8 cellular contexts compared by ENCODE assay signal in the genomic region with DNA sequence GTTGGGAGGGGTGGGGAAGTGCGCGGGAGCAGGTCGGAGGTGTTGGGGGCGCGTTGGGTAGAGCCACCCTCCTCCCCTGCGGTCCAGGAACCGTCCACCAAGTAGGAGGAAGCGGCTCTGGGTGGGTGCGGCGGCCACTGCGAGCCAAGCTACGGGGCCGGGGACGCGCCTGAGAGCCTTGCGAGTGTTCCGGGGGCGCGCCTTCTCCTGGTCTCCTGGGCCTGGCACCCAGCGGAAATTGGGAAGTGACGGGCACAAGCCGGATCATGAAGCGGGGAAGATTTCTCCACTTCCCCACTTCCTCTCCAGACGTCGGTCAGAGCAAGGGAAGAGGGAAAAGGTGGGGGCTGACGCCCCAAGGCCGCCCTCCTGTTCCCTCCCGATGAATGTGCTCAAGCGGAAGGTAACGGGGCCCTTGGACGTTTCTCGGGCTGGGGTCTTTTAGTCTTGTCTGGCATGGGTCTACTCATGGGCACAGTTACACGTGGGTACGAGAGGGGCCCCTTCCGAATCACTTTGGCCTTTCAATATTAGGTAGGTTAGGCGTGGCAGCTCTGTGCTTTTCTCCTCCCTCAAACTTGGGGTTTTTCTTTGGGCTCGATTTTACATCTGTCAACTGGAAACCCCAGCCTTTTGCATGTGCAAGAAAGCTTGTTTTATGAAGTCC. TPM values are rescaled to one million over a fixed set of nuclear protein-coding genes. Genes with fewer than 3 reads are reported as not detected.
A peak's percentile ranks its signal among the peaks of the same experiment; 100 is the strongest.
DNase-seq lines count a peak whose midpoint lies in the region; ATAC-seq lines count a peak whose summit lies in the region.

No MANE protein-coding gene starts in this region.

- H3K27ac Mint-ChIP-seq in immature natural killer cell, result peak overlapping the region; percentile 96 to 99 (median 98)
- H3K27ac Mint-ChIP-seq in stimulated activated naive CD8-positive, alpha-beta T cell treated with anti-CD3 and anti-CD28 coated beads, Interleukin-15, amount 100 ng/mL, for 72 hours, result peak overlapping the region; percentile 89 to 99

- peak; percentile 62 for DNase-seq in NCI-H1092 (lab: John Stamatoyannopoulos, UW)
- no peak for DNase-seq in NCI-H1092 treated with DMSO at 0.1 percent for 48 hours (lab: John Stamatoyannopoulos, UW)
- DNase-seq in Kasumi-1 (lab: John Stamatoyannopoulos, UW), result peak; percentile 69 to 71
- peak; percentile 41 for DNase-seq in amniotic epithelial cell (ENCODE audit: low read depth)
- no peak for DNase-seq in immature natural killer cell
- peak; percentile 18 to 35 for DNase-seq in stimulated activated naive CD8-positive, alpha-beta T cell treated with anti-CD3 and anti-CD28 coated beads, Interleukin-15, amount 100 ng/mL, for 72 hours

- H3K4me1 Mint-ChIP-seq in immature natural killer cell, result peaks cover 61 to 69% of the 10 kb centered on the region in 2 donors
- peaks cover 61% of the 10 kb centered on the region for H3K4me1 Mint-ChIP-seq in stimulated activated naive CD8-positive, alpha-beta T cell treated with anti-CD3 and anti-CD28 coated beads, Interleukin-15, amount 100 ng/mL, for 72 hours

- no peaks in the 10 kb centered on the region for H3K9me3 Mint-ChIP-seq in immature natural killer cell
- H3K9me3 Mint-ChIP-seq in stimulated activated naive CD8-positive, alpha-beta T cell treated with anti-CD3 and anti-CD28 coated beads, Interleukin-15, amount 100 ng/mL, for 72 hours, result no peaks in the 10 kb centered on the region

- peaks cover 14 to 30% (median 23%) of the 10 kb centered on the region in 3 donors for H3K27me3 Mint-ChIP-seq in immature natural killer cell (ENCODE audit: low read depth in 3 of 3)
- H3K27me3 Mint-ChIP-seq in stimulated activated naive CD8-positive, alpha-beta T cell treated with anti-CD3 and anti-CD28 coated beads, Interleukin-15, amount 100 ng/mL, for 72 hours, result no peaks in the 10 kb centered on the region

- H3K36me3 Mint-ChIP-seq in immature natural killer cell, result peaks cover 0 to 4% (median 0%) of the 10 kb centered on the region in 3 donors

- peak overlapping the region; percentile 97 to 99 (median 98) for H3K4me3 Mint-ChIP-seq in immature natural killer cell
- peak overlapping the region; percentile 96 to 97 for H3K4me3 Mint-ChIP-seq in stimulated activated naive CD8-positive, alpha-beta T cell treated with anti-CD3 and anti-CD28 coated beads, Interleukin-15, amount 100 ng/mL, for 72 hours

- peak; percentile 31 for ATAC-seq in stimulated activated naive CD8-positive, alpha-beta T cell treated with anti-CD3 and anti-CD28 coated beads, Interleukin-15, amount 100 ng/mL, for 72 hours
- ATAC-seq in GM19328 (IDR thresholded peaks at IDR 0.05; ENCODE audit: unreplicated experiment) (no peak), GM19455 (IDR thresholded peaks at IDR 0.05; ENCODE audit: unreplicated experiment) (no peak)

RNA-seq across cellular contexts. Expression of a gene that starts 0.9 kb away (rescaled TPM):
- polyA plus RNA-seq in immature natural killer cell, result 10 to 100 TPM; 51.7 to 96.6 (median 73.2) TPM

RNA-seq across cellular contexts. Expression of a gene that starts 21.2 kb away (rescaled TPM):
- polyA plus RNA-seq in immature natural killer cell, result 100 to 1,000 TPM; 251 to 308 (median 255) TPM

RNA-seq across cellular contexts. Expression of a gene that starts 24.3 kb away (rescaled TPM):
- polyA plus RNA-seq in immature natural killer cell, result 10 to 100 TPM; 34.3 to 52.8 (median 41.7) TPM

RNA-seq across cellular contexts. Expression of a gene that starts 24.4 kb away (rescaled TPM):
- polyA plus RNA-seq in immature natural killer cell, result not detected

RNA-seq across cellular contexts. Expression of a gene that starts 48.9 kb away (rescaled TPM):
- polyA plus RNA-seq in immature natural killer cell, result 10 to 100 TPM; 24.2 to 56.7 (median 48.8) TPM

Comparison
In these comparisons a context has a peak if more than half of its experiments do, and no peak if none do; other contexts are left out.
1. DNase-seq: peak in NCI-H1092 (single experiment), Kasumi-1 (2 of 2), amniotic epithelial cell (single experiment) and stimulated activated naive CD8-positive, alpha-beta T cell treated with anti-CD3 and anti-CD28 coated beads, Interleukin-15, amount 100 ng/mL, for 72 hours (2 of 2); none in NCI-H1092 treated with DMSO at 0.1 percent for 48 hours (single experiment) and immature natural killer cell (0 of 3).